ENCODE assay signal across 8 cellular contexts in genomic region chr16:21598676-21599157, GRCh38. TPM values are rescaled to one million over a fixed set of nuclear protein-coding genes. Genes with fewer than 3 reads are reported as not detected.
DNase-seq lines count a peak whose midpoint lies in the region; ATAC-seq, FAIRE-seq and TF ChIP-seq lines count a peak whose summit lies in the region.

No MANE protein-coding gene starts in this region.

- H3K27me3 ChIP-seq in NT2/D1 (ENCODE audit: insufficient read depth, insufficient read length) (peaks cover 4% of the 10 kb centered on the region), brain microvascular endothelial cell (replicated peaks) (no peaks in the 10 kb centered on the region)

- H3K4me1 Mint-ChIP-seq in stimulated activated naive CD8-positive, alpha-beta T cell treated with anti-CD3 and anti-CD28 coated beads, Interleukin-15, amount 100 ng/mL, for 72 hours, result peaks cover 53% of the 10 kb centered on the region

- intact Hi-C loops in kidney (cut with DNase I), result no loop called here

- H3K4me1 ChIP-seq in NT2/D1 (ENCODE audit: insufficient read depth, insufficient read length) (no peaks in the 10 kb centered on the region), kidney (ENCODE audit: control insufficient read depth in 1 of 2, insufficient read depth in 1 of 2, low read depth in 1 of 2, low read length in 2 of 2) (peaks cover 3 to 5% of the 10 kb centered on the region in 2 donors)

- H3K9me3 ChIP-seq in NT2/D1 (ENCODE audit: insufficient read depth, low read length) (no peaks in the 10 kb centered on the region), kidney (ENCODE audit: control insufficient read depth in 1 of 2, low read length in 2 of 2) (no peaks in the 10 kb centered on the region)

- in situ Hi-C loops in brain microvascular endothelial cell (cut with HindIII; ENCODE audit: low pct_ligation_motif_present, low sequenced_read_pairs), result no loop called here

- H3K9me3 Mint-ChIP-seq in stimulated activated naive CD8-positive, alpha-beta T cell treated with anti-CD3 and anti-CD28 coated beads, Interleukin-15, amount 100 ng/mL, for 72 hours, result no peaks in the 10 kb centered on the region

- peak; percentile 0 to 1 for ATAC-seq in activated CD4-positive, CD25-positive, alpha-beta regulatory T cell treated with anti-CD3 and anti-CD28 coated beads, Interleukin-2, amount 50 U/mL, for 24 hours
- ATAC-seq in stimulated activated naive CD8-positive, alpha-beta T cell treated with anti-CD3 and anti-CD28 coated beads, Interleukin-15, amount 100 ng/mL, for 72 hours, result peak; percentile 5
- ATAC-seq in HG03097 (IDR thresholded peaks at IDR 0.05; ENCODE audit: low FRiP score, unreplicated experiment), result no peak

- TF ChIP-seq CTCF in brain microvascular endothelial cell (IDR thresholded peaks at IDR 0.05; ENCODE audit: low read depth, low read length, missing control alignments) (no peak), kidney (IDR thresholded peaks at IDR 0.05; ENCODE audit: borderline replicate concordance, extremely low read depth, insufficient read depth) (no peak)

- H3K27me3 Mint-ChIP-seq in stimulated activated naive CD8-positive, alpha-beta T cell treated with anti-CD3 and anti-CD28 coated beads, Interleukin-15, amount 100 ng/mL, for 72 hours, result no peaks in the 10 kb centered on the region

- no peak for DNase-seq in activated CD4-positive, CD25-positive, alpha-beta regulatory T cell treated with anti-CD3 and anti-CD28 coated beads, Interleukin-2, amount 50 U/mL, for 72 hours
- DNase-seq in NT2/D1 (ENCODE audit: low read depth, low spot score) (no peak), brain microvascular endothelial cell (no peak), kidney (no peak), DMS153 treated with DMSO at 0.1 percent for 48 hours (lab: John Stamatoyannopoulos, UW; ENCODE audit: unreplicated experiment) (no peak)
- peak in 1 of 2 donors; percentile 21 for DNase-seq in stimulated activated naive CD8-positive, alpha-beta T cell treated with anti-CD3 and anti-CD28 coated beads, Interleukin-15, amount 100 ng/mL, for 72 hours

- peak overlapping the region; percentile 82 to 83 for H3K4me3 Mint-ChIP-seq in stimulated activated naive CD8-positive, alpha-beta T cell treated with anti-CD3 and anti-CD28 coated beads, Interleukin-15, amount 100 ng/mL, for 72 hours

- H3K4me3 ChIP-seq in NT2/D1 (ENCODE audit: insufficient read length, low read depth), result peak overlapping the region; percentile 96
- peak overlapping the region; percentile 72 for H3K4me3 ChIP-seq in brain microvascular endothelial cell (ENCODE audit: low read depth, low read length)
- peak overlapping the region; percentile 85 to 89 for H3K4me3 ChIP-seq in kidney (ENCODE audit: low read length in 2 of 2)

- no peak for FAIRE-seq in kidney (lab: Jason Lieb, UNC)

- H3K27ac Mint-ChIP-seq in stimulated activated naive CD8-positive, alpha-beta T cell treated with anti-CD3 and anti-CD28 coated beads, Interleukin-15, amount 100 ng/mL, for 72 hours, result peak overlapping the region; percentile 93 to 96

- H3K36me3 ChIP-seq in NT2/D1 (ENCODE audit: insufficient read depth, insufficient read length, low read length), result no peaks in the 10 kb centered on the region
- H3K36me3 ChIP-seq in brain microvascular endothelial cell (replicated peaks), result no peaks in the 10 kb centered on the region
- no peaks in the 10 kb centered on the region for H3K36me3 ChIP-seq in kidney (ENCODE audit: control insufficient read depth in 1 of 2, insufficient read depth in 2 of 2, low read length in 2 of 2)

- H3K9ac ChIP-seq in NT2/D1 (ENCODE audit: insufficient read length, low read depth), result peak overlapping the region; percentile 98
- H3K9ac ChIP-seq in kidney (ENCODE audit: low read length in 2 of 2), result peak overlapping the region; percentile 97 to 98

- H3K27ac ChIP-seq in brain microvascular endothelial cell, result peak overlapping the region; percentile 83
- H3K27ac ChIP-seq in kidney (ENCODE audit: low read depth in 2 of 2, low read length in 2 of 2), result peak overlapping the region; percentile 92 to 93

RNA-seq across cellular contexts. Expression of gene METTL9, which starts 0.7 kb away (rescaled TPM):
- 129 TPM for total RNA-seq in kidney
- 193 TPM for polyA plus RNA-seq in kidney (ENCODE audit: insufficient read depth, low read depth, low replicate concordance)

RNA-seq across cellular contexts. Expression of gene IGSF6, which starts 53.7 kb away (rescaled TPM):
- 8.1 TPM for total RNA-seq in kidney
- polyA plus RNA-seq in kidney (ENCODE audit: insufficient read depth, low read depth, low replicate concordance), result 1.1 TPM
